Comparison of ENCODE assay signal across 13 cellular contexts in the genomic region with DNA sequence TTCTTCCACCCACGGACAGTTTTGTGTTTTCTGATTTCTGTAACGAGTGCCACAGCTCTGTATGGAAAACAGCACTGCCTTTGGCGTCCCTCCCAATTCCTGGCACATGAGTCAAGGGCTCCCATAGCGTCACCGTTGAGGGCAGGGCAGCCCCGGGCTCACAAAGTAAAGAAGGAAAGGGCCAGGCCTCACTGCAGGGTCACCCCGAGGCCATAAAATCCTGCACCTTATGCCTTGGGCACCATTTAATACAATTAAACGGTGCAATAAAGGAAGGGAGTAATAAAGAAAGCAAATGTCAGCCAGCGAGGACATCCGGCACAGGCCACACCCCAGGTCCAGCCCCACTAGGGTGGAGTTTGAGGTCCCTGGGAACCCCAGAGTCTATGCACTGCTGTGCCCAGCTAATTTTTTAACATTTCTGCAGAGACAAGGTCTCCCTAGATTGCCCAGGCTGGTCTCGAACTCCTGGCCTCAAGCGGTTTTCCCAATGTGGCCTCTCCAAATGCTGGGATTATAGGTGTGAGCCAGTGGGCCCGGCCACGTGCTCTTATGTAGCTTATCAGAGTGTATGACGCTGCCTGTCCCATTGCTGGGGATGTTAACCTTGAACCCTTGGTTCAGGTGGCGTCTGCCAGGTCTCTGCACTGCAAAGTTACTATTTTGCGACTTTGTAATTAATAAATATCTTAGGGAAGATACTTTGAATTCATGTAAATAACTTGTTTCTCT. TPM values are rescaled to one million over a fixed set of nuclear protein-coding genes. Genes with fewer than 3 reads are reported as not detected.
DNase-seq lines count a peak whose midpoint lies in the region; ATAC-seq and TF ChIP-seq lines count a peak whose summit lies in the region.
"Had no signal": no experiment of that assay in that cellular context is flagged by ENCODE, and none has a peak within 500 bp of the region (broad histone marks: within the 10 kb centered on the region; RNA-seq: fewer than 3 reads in every experiment).

No MANE protein-coding gene starts in this region.

- H3K4me3 ChIP-seq in HFF-Myc (replicated peaks; ENCODE audit: low read depth, low read length) = no peak overlapping the region
- H3K4me3 ChIP-seq in adipocyte (ENCODE audit: low read length) = no peak overlapping the region
- H3K4me3 ChIP-seq in heart right ventricle = no peak overlapping the region
- no peak overlapping the region for H3K4me3 ChIP-seq in stomach
- H3K4me3 ChIP-seq: cardiac muscle cell, ovary had no signal

- no peak for TF ChIP-seq CTCF in HFF-Myc (IDR thresholded peaks at IDR 0.05; ENCODE audit: low read depth, low read length, missing control alignments)
- no peak for TF ChIP-seq CTCF in heart right ventricle (IDR thresholded peaks at IDR 0.05)
- no peak for TF ChIP-seq CTCF in stomach (IDR thresholded peaks at IDR 0.05)

- no peak for TF ChIP-seq EP300 in stomach (IDR thresholded peaks at IDR 0.05)

- whole genome bisulfite sequencing in heart right ventricle, 2 donors = 69 to 73% methylated on average over 17 of the region's 17 CpGs
- WGBS in stomach, 5 donors = 55 to 70% (median 57%) methylated on average over 16 to 17 of the region's 17 CpGs

- H3K9ac ChIP-seq in adipocyte (ENCODE audit: low read length) = no peak overlapping the region

- H3K27ac ChIP-seq in heart right ventricle = peak overlapping the region in 2 of 10 donors; percentile 2 to 10
- H3K27ac ChIP-seq in stomach = peak overlapping the region in 3 of 5 donors; percentile 32 to 63 (median 58)
- H3K27ac ChIP-seq: cardiac muscle cell, ovary had no signal

- peaks cover 22% of the 10 kb centered on the region for H3K9me3 ChIP-seq in adipocyte (ENCODE audit: control insufficient read depth, low read length)
- H3K9me3 ChIP-seq in heart right ventricle = peaks cover 0 to 26% (median 0%) of the 10 kb centered on the region in 11 donors
- peaks cover 0 to 7% (median 3%) of the 10 kb centered on the region in 4 donors for H3K9me3 ChIP-seq in stomach
- H3K9me3 ChIP-seq: ovary had no signal

- H3K4me1 ChIP-seq in adipocyte (ENCODE audit: control insufficient read depth, insufficient read depth, low read length) = peaks cover 8% of the 10 kb centered on the region
- H3K4me1 ChIP-seq in heart right ventricle = peaks cover 0 to 13% (median 8%) of the 10 kb centered on the region in 9 donors
- peaks cover 0 to 5% (median 0%) of the 10 kb centered on the region in 4 donors for H3K4me1 ChIP-seq in stomach

- H3K36me3 ChIP-seq in adipocyte (ENCODE audit: control insufficient read depth, insufficient read depth, low read length, severe bottlenecking) = no peaks in the 10 kb centered on the region
- no peaks in the 10 kb centered on the region for H3K36me3 ChIP-seq in heart right ventricle
- H3K36me3 ChIP-seq in stomach = no peaks in the 10 kb centered on the region
- H3K36me3 ChIP-seq: cardiac muscle cell, ovary had no signal

- no peak for TF ChIP-seq POLR2A in stomach (IDR thresholded peaks at IDR 0.05)

- peaks cover 10% of the 10 kb centered on the region for H3K27me3 ChIP-seq in adipocyte (replicated peaks; ENCODE audit: control insufficient read depth, insufficient read depth, low read length)
- H3K27me3 ChIP-seq in heart right ventricle = peaks cover 0 to 14% (median 1%) of the 10 kb centered on the region in 7 donors
- peaks cover 0 to 53% (median 0%) of the 10 kb centered on the region in 3 donors for H3K27me3 ChIP-seq in stomach
- H3K27me3 ChIP-seq: cardiac muscle cell, ovary had no signal

- peak; percentile 25 for DNase-seq in HFF-Myc (ENCODE audit: extremely low read depth, low read depth)
- peak; percentile 89 for DNase-seq in adipocyte (ENCODE audit: low read depth)
- DNase-seq in heart right ventricle = peak; percentile 15 to 23
- DNase-seq in stomach = peak; percentile 77
- DNase-seq in NCI-H1105 (lab: John Stamatoyannopoulos, UW) = no peak
- no peak for DNase-seq in NCI-H526 (lab: John Stamatoyannopoulos, UW)
- no peak for DNase-seq in NCI-H1694 treated with DMSO at 0.1 percent for 48 hours (lab: John Stamatoyannopoulos, UW)
- DNase-seq: activated CD4-positive, alpha-beta T cell treated with anti-CD3 and anti-CD28 coated beads, Interleukin-2, amount 50 U/mL, for 48 hours; NCI-H1436; SHP77 had no signal

- intact Hi-C loops in heart right ventricle (cut with DNase I) = no loop called here
- intact Hi-C loops in stomach (cut with DNase I; ENCODE audit: low total_unique reads) = no loop called here

- ATAC-seq in heart right ventricle = peak in 6 of 8 donors; percentile 43 to 76 (median 68)
- ATAC-seq in HG02642 (IDR thresholded peaks at IDR 0.05; ENCODE audit: poor library complexity, unreplicated experiment) = no peak

RNA-seq across cellular contexts. Expression of gene MUC2, which starts 13.6 kb away (rescaled TPM):
- total RNA-seq in heart right ventricle (under 1 TPM in 1 of 10 donors, not detected in 9; 0.03 TPM), stomach (1,000 to 10,000 TPM in 1 of 5 donors, 1 to 10 TPM in 1, under 1 TPM in 3; under 0.01 to 1,040 (median 0.45) TPM)
- polyA plus RNA-seq in heart right ventricle (not detected), stomach (not detected)
- polyA plus RNA-seq: cardiac muscle cell had no signal

RNA-seq across cellular contexts. Expression of gene MUC6, which starts 24.5 kb away (rescaled TPM):
- not detected for total RNA-seq in heart right ventricle
- polyA plus RNA-seq in heart right ventricle = under 1 TPM; 0.01 to 0.07 TPM
- 100 to 1,000 TPM in 2 of 5 donors, 10 to 100 TPM in 2, under 1 TPM in 1; 0.29 to 215 (median 84.4) TPM for total RNA-seq in stomach
- 100 to 1,000 TPM in 2 of 3 donors, 10 to 100 TPM in 1; 80.3 to 170 (median 150) TPM for polyA plus RNA-seq in stomach
- total RNA-seq: cardiac muscle cell had no signal
- polyA plus RNA-seq: cardiac muscle cell had no signal

Comparison
In these comparisons a context has a peak if more than half of its experiments do, and no peak if none do; other contexts are left out.
1. DNase-seq: peak in HFF-Myc (single experiment), adipocyte (single experiment), heart right ventricle (2 of 2) and stomach (single experiment); none in NCI-H1105 (single experiment), NCI-H526 (0 of 2) and NCI-H1694 treated with DMSO at 0.1 percent for 48 hours (single experiment).